8 cellular contexts compared by ENCODE assay signal in the genomic region with DNA sequence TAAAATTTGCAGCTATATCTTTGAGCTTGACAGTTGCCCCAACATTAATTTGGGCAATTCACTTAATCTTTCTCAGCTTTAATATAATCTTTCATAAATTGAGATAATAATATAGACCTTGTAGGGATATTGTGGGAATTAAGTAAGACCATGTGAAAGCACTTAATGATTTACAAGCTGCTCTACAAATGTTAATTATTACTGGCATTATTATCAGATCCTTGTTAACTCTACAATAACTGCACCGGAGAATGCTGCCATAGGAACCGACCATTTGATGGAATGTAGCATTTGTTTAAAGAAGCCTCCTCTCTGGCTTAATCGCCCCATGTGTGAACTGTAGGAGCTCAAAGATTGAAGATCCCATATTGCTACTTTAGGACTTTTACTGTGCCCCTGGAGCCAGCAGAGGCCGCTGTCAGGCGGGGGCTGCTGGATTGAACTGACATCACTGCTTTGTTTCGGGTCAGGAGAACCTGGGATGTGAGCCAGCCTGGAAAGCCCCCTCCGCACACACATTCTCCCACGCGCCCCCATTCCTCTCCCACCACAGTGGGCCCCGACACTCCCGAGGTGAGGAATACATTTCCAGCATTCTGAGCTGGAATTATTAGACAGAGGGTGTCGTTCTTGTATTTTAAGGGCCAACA.
A peak's percentile ranks its signal among the peaks of the same experiment; 100 is the strongest.
DNase-seq lines count a peak whose midpoint lies in the region; ATAC-seq, FAIRE-seq and TF ChIP-seq lines count a peak whose summit lies in the region.

No MANE protein-coding gene starts in this region.

- intact Hi-C loops in GM12878 (cut with micrococcal nuclease; ENCODE audit: unreplicated experiment): loop anchor here (1.0 to 2.0 kb wide), 2 partner anchors 158 to 220 kb away; no protein-coding TSS in a partner anchor
- intact Hi-C loops in HepG2 (cut with micrococcal nuclease; ENCODE audit: unreplicated experiment): no loop called here
- intact Hi-C loops in adrenal gland (cut with DNase I): no loop called here

- peaks cover 2% of the 10 kb centered on the region for H3K27me3 Mint-ChIP-seq in GM23338 (ENCODE audit: insufficient read depth, low read depth, poor library complexity)

- TF ChIP-seq POLR2A in GM12878 (IDR thresholded peaks at IDR 0.05; ENCODE audit: low read depth, low read length) (no peak), HepG2 (IDR thresholded peaks at IDR 0.05; ENCODE audit: insufficient read depth in 1 of 2, low read depth in 2 of 2, low read length in 2 of 2) (no peak), adrenal gland (IDR thresholded peaks at IDR 0.05) (no peak)

- no peak for TF ChIP-seq EP300 in GM12878 (IDR thresholded peaks at IDR 0.05; ENCODE audit: borderline replicate concordance in 1 of 2, control insufficient read depth in 1 of 2, low read depth in 2 of 2, low read length in 2 of 2)
- no peak for TF ChIP-seq EP300 in HepG2 (IDR thresholded peaks at IDR 0.05; ENCODE audit: low read depth in 2 of 2, low read length in 2 of 2)
- no peak for TF ChIP-seq EP300 in HepG2 (CRISPR knock-in tag; IDR thresholded peaks at IDR 0.05; ENCODE audit: borderline replicate concordance)

- H3K4me3 ChIP-seq in BE2C (ENCODE audit: low read depth, low read length): no peak overlapping the region
- H3K4me3 ChIP-seq in GM23338: no peak overlapping the region
- no peak overlapping the region for H3K4me3 ChIP-seq in GM12878
- no peak overlapping the region for H3K4me3 ChIP-seq in HepG2 (replicated peaks in 1 of 3; ENCODE audit: insufficient read depth in 1 of 3, low read depth in 2 of 3, low read length in 3 of 3)
- no peak overlapping the region for H3K4me3 ChIP-seq in adrenal gland

- CTCF ChIA-PET in GM12878 (lab: Yijun Ruan, JAX) (interaction anchor here (0.6 to 5.0 kb wide), 48 partner anchors 9 to 1044 kb away, joined by 3 to 94 read pairs (median 4); partner anchors contain the start of gene TMEM212), HepG2 (lab: Yijun Ruan, JAX; ENCODE audit: low intra/inter-chr PET ratio, low total read pairs) (interaction anchor here (1.3 kb wide), 1 partner anchor 158 kb away, joined by 4 read pairs; no protein-coding TSS in a partner anchor)

- SMC1A ChIA-PET in GM12878 (lab: Charles Lee; ENCODE audit: uncharacterized antibody, unreplicated experiment): interaction anchor here (0.6 to 5.0 kb wide), 27 partner anchors 8 to 563 kb away, joined by 3 to 59 read pairs (median 4); no protein-coding TSS in a partner anchor

- no peak overlapping the region for H3K27ac Mint-ChIP-seq in GM23338

- no peak overlapping the region for H2AFZ ChIP-seq in GM23338
- no peak overlapping the region for H2AFZ ChIP-seq in GM12878 (ENCODE audit: control insufficient read depth, low read depth, low read length)
- no peak overlapping the region for H2AFZ ChIP-seq in HepG2 (ENCODE audit: low read length)

- no peaks in the 10 kb centered on the region for H3K9me2 ChIP-seq in GM23338 (ENCODE audit: insufficient read depth)

- 29% methylated on average over 12 of the region's 12 CpGs for WGBS in GM12878 (ENCODE audit: insufficient coverage, insufficient replicate concordance, low lambda C conversion rate, missing lambda C conversion rate)
- WGBS in HepG2 (ENCODE audit: low lambda C conversion rate): 84% methylated on average over 12 of the region's 12 CpGs
- 57 to 65% (median 65%) methylated on average over 11 to 12 of the region's 12 CpGs for WGBS in adrenal gland, 4 donors

- no peak for FAIRE-seq in GM12878 (lab: Jason Lieb, UNC)
- FAIRE-seq in HepG2 (lab: Jason Lieb, UNC): no peak

- no peaks in the 10 kb centered on the region for H3F3A ChIP-seq in GM23338 (replicated peaks; ENCODE audit: low read depth)

- peak; percentile 43 for TF ChIP-seq CTCF in BE2C (IDR thresholded peaks at IDR 0.05; ENCODE audit: low read depth, low read length)
- TF ChIP-seq CTCF in GM23338 (conservative IDR thresholded peaks at IDR 0.05; ENCODE audit: low read depth in 2 of 2): peak; percentile 73 to 86
- peak; percentile 64 to 83 (median 67) for TF ChIP-seq CTCF in GM12878 (IDR thresholded peaks at IDR 0.05 in 2 of 3, conservative IDR thresholded peaks at IDR 0.05 in 1 of 3; ENCODE audit: control insufficient read depth in 2 of 3, extremely low read depth in 1 of 3, insufficient read depth in 1 of 3, low read depth in 3 of 3, low read length in 3 of 3)
- TF ChIP-seq CTCF in HepG2 (CRISPR knock-in tag; IDR thresholded peaks at IDR 0.05): peak; percentile 49
- TF ChIP-seq CTCF in adrenal gland (IDR thresholded peaks at IDR 0.05): peak in 2 of 6 experiments; percentile 28 to 32

- no TSS peak for BruUV-seq in GM12878 (replicated peaks; lab: Mats Ljungman, UMichigan)
- BruUV-seq in HepG2 (replicated peaks; lab: Mats Ljungman, UMichigan): no TSS peak

- H3K79me2 ChIP-seq in GM23338 (replicated peaks; ENCODE audit: insufficient read depth) (no peaks in the 10 kb centered on the region), GM12878 (ENCODE audit: control insufficient read depth, insufficient read depth, low read length) (no peaks in the 10 kb centered on the region), HepG2 (ENCODE audit: insufficient read depth, low read length) (no peaks in the 10 kb centered on the region)

- RAD21 ChIA-PET in GM12878 (lab: Charles Lee; ENCODE audit: unreplicated experiment): interaction anchor here (0.7 to 7.3 kb wide), 16 partner anchors 26 to 704 kb away, joined by 3 to 82 read pairs (median 4); no protein-coding TSS in a partner anchor

- H3K4me1 ChIP-seq in BE2C (no peaks in the 10 kb centered on the region; the same call in 1 of the 2 replicates), GM23338 (ENCODE audit: insufficient read depth) (no peaks in the 10 kb centered on the region), GM12878 (ENCODE audit: control insufficient read depth, insufficient read depth, low read length) (no peaks in the 10 kb centered on the region), HepG2 (ENCODE audit: insufficient read depth, low read length) (no peaks in the 10 kb centered on the region), adrenal gland (replicated peaks in 1 of 2) (no peaks in the 10 kb centered on the region)

- TF ChIP-seq RAD21 in GM12878 (IDR thresholded peaks at IDR 0.05; ENCODE audit: insufficient read depth, low read depth, low read length) (peak; percentile 63), HepG2 (CRISPR knock-in tag; IDR thresholded peaks at IDR 0.05) (no peak)

- H3K27me3 ChIP-seq in BE2C: no peaks in the 10 kb centered on the region
- H3K27me3 ChIP-seq in GM23338 (ENCODE audit: insufficient read depth): no peaks in the 10 kb centered on the region
- no peaks in the 10 kb centered on the region; a peak in 1 of 4 replicates for H3K27me3 ChIP-seq in GM12878 (replicated peaks in 1 of 2; ENCODE audit: control insufficient read depth in 2 of 2, insufficient read depth in 2 of 2, low read length in 1 of 2)
- no peaks in the 10 kb centered on the region for H3K27me3 ChIP-seq in HepG2 (ENCODE audit: control insufficient read depth in 1 of 2, insufficient read depth in 2 of 2, low read length in 2 of 2)
- no peaks in the 10 kb centered on the region for H3K27me3 ChIP-seq in adrenal gland

- 0 out of 3 replicates have a peak overlapping the region, but pooled peaks have one; percentile 7 for H3K4me3 Mint-ChIP-seq in GM23338

- no peaks in the 10 kb centered on the region for H3K36me3 Mint-ChIP-seq in GM23338 (ENCODE audit: low read depth)

- H3K4me2 ChIP-seq in GM23338 (no peak overlapping the region), GM12878 (ENCODE audit: control insufficient read depth, insufficient read depth) (no peak overlapping the region), HepG2 (ENCODE audit: low read depth, low read length) (no peak overlapping the region)

- ATAC-seq in GM23338 (peak; percentile 98), GM12878 (peak; percentile 83), HepG2 (peak; percentile 73), GM21447 (IDR thresholded peaks at IDR 0.05; ENCODE audit: unreplicated experiment) (no peak), HG03196 (IDR thresholded peaks at IDR 0.05; ENCODE audit: unreplicated experiment) (no peak)

- H3K4me1 Mint-ChIP-seq in GM23338: no peaks in the 10 kb centered on the region

- H3K9ac ChIP-seq in GM12878 (ENCODE audit: control insufficient read depth, insufficient read depth, low read length): no peak overlapping the region
- H3K9ac ChIP-seq in HepG2 (ENCODE audit: insufficient read depth, low read depth, low read length): no peak overlapping the region

- in situ Hi-C loops in GM12878 (cut with MboI) (no loop called here), HepG2 (cut with HindIII; ENCODE audit: extremely low pct_ligation_motif_present, low pct_unique_long_range_greater_than_20kb) (no loop called here)

- peak; percentile 11 for DNase-seq in BE2C
- DNase-seq in GM23338 (ENCODE audit: low spot score): peak; percentile 72
- DNase-seq in GM12878 (ENCODE audit: low read depth, low spot score): no peak
- peak; percentile 4 for DNase-seq in HepG2 (ENCODE audit: low spot score)
- no peak for DNase-seq in NCI-H345 (lab: John Stamatoyannopoulos, UW)
- no peak for DNase-seq in adrenal gland

- H4K20me1 ChIP-seq in GM23338 (replicated peaks; ENCODE audit: insufficient read depth) (no peaks in the 10 kb centered on the region), GM12878 (ENCODE audit: control insufficient read depth, insufficient read depth) (no peaks in the 10 kb centered on the region), HepG2 (ENCODE audit: insufficient read depth, low read length) (no peaks in the 10 kb centered on the region)

- H3K9me3 ChIP-seq in BE2C (no peaks in the 10 kb centered on the region; the same call in 1 of the 2 replicates), GM12878 (replicated peaks; ENCODE audit: control insufficient read depth, insufficient read depth, low read length) (no peaks in the 10 kb centered on the region), HepG2 (ENCODE audit: low read length) (no peaks in the 10 kb centered on the region), adrenal gland (replicated peaks in 1 of 3) (no peaks in the 10 kb centered on the region)

- POLR2A ChIA-PET in GM12878 (lab: Charles Lee): interaction anchor here (0.7 to 0.9 kb wide), 2 partner anchors 158 to 215 kb away, joined by 3 read pairs; no protein-coding TSS in a partner anchor
- POLR2A ChIA-PET in HepG2 (lab: Yijun Ruan, JAX): no interaction called here

- no peak overlapping the region for H3K27ac ChIP-seq in GM23338 (ENCODE audit: low read depth)
- H3K27ac ChIP-seq in GM12878 (ENCODE audit: control insufficient read depth, insufficient read depth): no peak overlapping the region
- no peak overlapping the region for H3K27ac ChIP-seq in HepG2 (ENCODE audit: extremely low read length, insufficient read depth, low read length)
- H3K27ac ChIP-seq in adrenal gland: no peak overlapping the region

- no peaks in the 10 kb centered on the region for H3K36me3 ChIP-seq in BE2C
- H3K36me3 ChIP-seq in GM23338 (ENCODE audit: insufficient read depth): no peaks in the 10 kb centered on the region; the same call in 1 of the 2 replicates
- no peaks in the 10 kb centered on the region; a peak in 1 of 4 replicates for H3K36me3 ChIP-seq in GM12878 (ENCODE audit: control insufficient read depth in 2 of 2, insufficient read depth in 2 of 2, low read length in 1 of 2)
- H3K36me3 ChIP-seq in HepG2 (replicated peaks in 1 of 2; ENCODE audit: control insufficient read depth in 1 of 2, insufficient read depth in 2 of 2, low read length in 2 of 2): peaks cover 19 to 84% of the 10 kb centered on the region in 2 experiments
- H3K36me3 ChIP-seq in adrenal gland (replicated peaks in 1 of 2): peaks cover 0 to 23% of the 10 kb centered on the region in 2 donors

- peaks cover 3% of the 10 kb centered on the region; the same call in 1 of the 3 replicates for H3K9me3 Mint-ChIP-seq in GM23338

Comparison
In these comparisons a context has a peak if more than half of its experiments do, and no peak if none do; other contexts are left out.
1. DNase-seq: peak in BE2C (single experiment), GM23338 (single experiment) and HepG2 (single experiment); none in GM12878 (single experiment), NCI-H345 (single experiment) and adrenal gland (0 of 7).
2. ATAC-seq: peak in GM23338 (single experiment), GM12878 (single experiment) and HepG2 (single experiment); none in GM21447 (single experiment) and HG03196 (single experiment).